Comparison of ENCODE assay signal across 8 cellular contexts in genomic region chrX:130165703-130166502, GRCh38. TPM values are rescaled to one million over a fixed set of nuclear protein-coding genes. Genes with fewer than 3 reads are reported as not detected.
DNase-seq lines count a peak whose midpoint lies in the region; ATAC-seq and TF ChIP-seq lines count a peak whose summit lies in the region.

TSS of gene AIFM1 (minus strand) at chrX:130165841. CDS start at chrX:130165656, 185 bp downstream.

- no peaks in the 10 kb centered on the region for H3K9me3 ChIP-seq in ovary
- H3K9me3 ChIP-seq in thyroid gland = no peaks in the 10 kb centered on the region

- TF ChIP-seq POLR2A in ovary (IDR thresholded peaks at IDR 0.05) (peak; percentile 46), thyroid gland (IDR thresholded peaks at IDR 0.05) (peak in 1 of 2 donors; percentile 67)

- no peaks in the 10 kb centered on the region for H3K36me3 ChIP-seq in ovary
- no peaks in the 10 kb centered on the region for H3K36me3 ChIP-seq in thyroid gland

- H3K27ac ChIP-seq in ovary (peak within 1 kb of the TSS; percentile 47 to 77), thyroid gland (peak within 1 kb of the TSS; percentile 70 to 78 (median 78))

- 34 to 41% (median 38%) methylated on average over 50 of the region's 50 CpGs for WGBS in ovary, 3 donors
- 0% methylated on average over 13 of the region's 50 CpGs for WGBS in thyroid gland, 2 donors

- H3K27me3 ChIP-seq in ovary (no peaks in the 10 kb centered on the region), thyroid gland (no peaks in the 10 kb centered on the region)

- H3K4me3 ChIP-seq in GM12864 (ENCODE audit: low read depth, low read length) (peak within 1 kb of the TSS; percentile 85), ovary (peak within 1 kb of the TSS; percentile 39), thyroid gland (replicated peaks in 1 of 3) (peak within 1 kb of the TSS in 2 of 3 donors; percentile 40 to 51)

- peak; percentile 91 for ATAC-seq in HG02759 (IDR thresholded peaks at IDR 0.05; ENCODE audit: unreplicated experiment)
- peak; percentile 99 for ATAC-seq in Right ventricle myocardium inferior

- no peak for TF ChIP-seq EP300 in ovary (IDR thresholded peaks at IDR 0.05)

- TF ChIP-seq CTCF in GM12864 (IDR thresholded peaks at IDR 0.05; ENCODE audit: low read depth, low read length, missing control alignments) (no peak), ovary (IDR thresholded peaks at IDR 0.05) (no peak), thyroid gland (IDR thresholded peaks at IDR 0.05) (no peak)

- DNase-seq in GM12864 (ENCODE audit: low read depth) (peak; percentile 87), NCI-H1417 (lab: John Stamatoyannopoulos, UW) (peak; percentile 96 to 98 (median 97)), SW 1271 (lab: John Stamatoyannopoulos, UW) (peak; percentile 41 to 78), Right ventricle myocardium inferior (ENCODE audit: missing footprints) (peak; percentile 95), ovary (peak; percentile 89 to 92 (median 90)), thyroid gland (peak; percentile 90 to 91)
- DNase-seq in activated naive CD8-positive, alpha-beta T cell treated with anti-CD3 and anti-CD28 coated beads, Interleukin-2, amount 50 U/mL, for 16 hours (ENCODE audit: low read depth, low spot score) = peak; percentile 54

- H3K4me1 ChIP-seq in ovary (ENCODE audit: insufficient read depth) = peaks cover 2% of the 10 kb centered on the region
- H3K4me1 ChIP-seq in thyroid gland = peaks cover 0 to 5% of the 10 kb centered on the region in 2 donors

- intact Hi-C loops in Right ventricle myocardium inferior (cut with DNase I) = loop anchor here (2.0 kb wide), 1 partner anchor 41 kb away; no protein-coding TSS in a partner anchor
- intact Hi-C loops in ovary (cut with DNase I) = no loop called here
- intact Hi-C loops in thyroid gland (cut with DNase I) = no loop called here

RNA-seq across cellular contexts. Expression of gene AIFM1, which starts in this region (rescaled TPM):
- total RNA-seq in Right ventricle myocardium inferior = 132 TPM
- 10 to 100 TPM in 6 of 7 donors, 1 to 10 TPM in 1; 5.2 to 25.6 (median 20.5) TPM for total RNA-seq in ovary
- polyA plus RNA-seq in ovary = 10 to 100 TPM; 11.7 to 51.4 TPM
- total RNA-seq in thyroid gland = 10 to 100 TPM; 13.3 to 21.1 (median 17.3) TPM

Comparison
In these comparisons a context has a peak if more than half of its experiments do, and no peak if none do; other contexts are left out.
1. Peak in every context shown above with its lines: DNase-seq, ATAC-seq, H3K4me3 ChIP-seq and H3K27ac ChIP-seq.